8 cellular contexts compared by ENCODE assay signal in genomic region chr21:36989199-36989698, GRCh38. TPM values are rescaled to one million over a fixed set of nuclear protein-coding genes. Genes with fewer than 3 reads are reported as not detected.
DNase-seq lines count a peak whose midpoint lies in the region; ATAC-seq, FAIRE-seq and TF ChIP-seq lines count a peak whose summit lies in the region.
"Not testable (repeated sequence)": the region's sequence is repeated elsewhere in the genome, so short reads cannot be mapped to it uniquely, and the experiment has no call there.

No MANE protein-coding gene starts in this region.

- intact Hi-C loops in endothelial cell of umbilical vein (cut with micrococcal nuclease): loop anchor here (10.0 kb wide), 1 partner anchor 386 kb away; no protein-coding TSS in a partner anchor

- dilution Hi-C loops in endothelial cell of umbilical vein (cut with MboI; ENCODE audit: extremely low pct_ligation_motif_present, low sequenced_read_pairs); keratinocyte (cut with MboI; ENCODE audit: extremely low pct_ligation_motif_present, low sequenced_read_pairs): not testable (repeated sequence)

- H3K36me3 ChIP-seq in BLaER1 treated with 17β-estradiol and CSF1 and Interleukin-3, amounts not matched to agents 10 nM and 100 nM; HUES64 (ENCODE audit: insufficient read depth, low read length); endothelial cell of umbilical vein (ENCODE audit: control insufficient read depth in 2 of 2, extremely low read depth in 1 of 2, insufficient read depth in 2 of 2, low read length in 2 of 2); keratinocyte (ENCODE audit: control insufficient read depth in 2 of 2, extremely low read depth in 1 of 2, insufficient read depth in 2 of 2, low read length in 2 of 2); neuron (ENCODE audit: insufficient read depth, low read length): not testable (repeated sequence)

- not testable (repeated sequence) for H3K27me3 ChIP-seq in BLaER1 treated with 17β-estradiol and CSF1 and Interleukin-3, amounts not matched to agents 10 nM and 100 nM; HUES64 (ENCODE audit: insufficient read depth, low read length); endothelial cell of umbilical vein (ENCODE audit: control insufficient read depth in 2 of 2, insufficient read depth in 2 of 2, low read length in 2 of 2); keratinocyte (ENCODE audit: control insufficient read depth, extremely low read depth, insufficient read depth, low read length); neuron (ENCODE audit: insufficient read depth, low read length)

- not testable (repeated sequence) for H3K36me3 Mint-ChIP-seq in T-cell

- H3K27ac ChIP-seq in BLaER1 treated with 17β-estradiol and CSF1 and Interleukin-3, amounts not matched to agents 10 nM and 100 nM: peak overlapping the region; percentile 72 to 87 (median 79)
- peak overlapping the region; percentile 92 for H3K27ac ChIP-seq in HUES64 (ENCODE audit: low read depth, low read length)
- H3K27ac ChIP-seq in angular gyrus (ENCODE audit: low read depth, low read length): peak overlapping the region; percentile 88
- H3K27ac ChIP-seq in endothelial cell of umbilical vein (ENCODE audit: insufficient read depth, low read depth, low read length): peak overlapping the region; percentile 36
- H3K27ac ChIP-seq in keratinocyte (ENCODE audit: control insufficient read depth, insufficient read depth, low read length): peak overlapping the region; percentile 55
- peak overlapping the region; percentile 83 for H3K27ac ChIP-seq in substantia nigra (ENCODE audit: low read depth, low read length, poor library complexity, severe bottlenecking)

- H3K9me3 ChIP-seq in BLaER1 treated with 17β-estradiol and CSF1 and Interleukin-3, amounts not matched to agents 10 nM and 100 nM (replicated peaks in 1 of 11); HUES64 (ENCODE audit: insufficient read depth, low read depth, low read length); endothelial cell of umbilical vein (replicated peaks; ENCODE audit: control insufficient read depth, insufficient read depth, low read length); keratinocyte (ENCODE audit: control insufficient read depth, low read depth, low read length); neuron (ENCODE audit: low read length): not testable (repeated sequence)

- peaks cover 0 to 14% (median 8%) of the 10 kb centered on the region in 10 experiments; a peak in 15 of 20 replicates for H3K4me1 ChIP-seq in BLaER1 treated with 17β-estradiol and CSF1 and Interleukin-3, amounts not matched to agents 10 nM and 100 nM
- peaks cover 12% of the 10 kb centered on the region for H3K4me1 ChIP-seq in HUES64 (ENCODE audit: insufficient read depth, low read length)
- H3K4me1 ChIP-seq in endothelial cell of umbilical vein (ENCODE audit: control insufficient read depth, extremely low read depth, insufficient read depth, low read length); keratinocyte (ENCODE audit: control insufficient read depth, extremely low read depth, insufficient read depth, low read length); neuron (ENCODE audit: insufficient read depth, low read length): not testable (repeated sequence)

- 61% methylated on average over 22 of the region's 22 CpGs for WGBS in HUES64

- peak; percentile 26 for FAIRE-seq in endothelial cell of umbilical vein (lab: Jason Lieb, UNC)
- FAIRE-seq in keratinocyte (lab: Jason Lieb, UNC): not testable (repeated sequence)

- peak in 3 of 34 experiments; percentile 19 to 26 (median 24) for DNase-seq in T-cell
- DNase-seq in endothelial cell of umbilical vein (ENCODE audit: low read depth, low spot score); keratinocyte (ENCODE audit: low read depth, low spot score); substantia nigra (lab: John Stamatoyannopoulos, UW): not testable (repeated sequence)

- H3K27ac Mint-ChIP-seq in T-cell: peak overlapping the region; percentile 59 to 69

- not testable (repeated sequence) for H3K9me1 ChIP-seq in endothelial cell of umbilical vein (replicated peaks; ENCODE audit: control insufficient read depth, extremely low read depth, insufficient read depth, low read length); keratinocyte (ENCODE audit: control insufficient read depth, extremely low read depth, insufficient read depth, low read length)

- TF ChIP-seq POLR2A in endothelial cell of umbilical vein (IDR thresholded peaks at IDR 0.05; ENCODE audit: low read depth, low read length): not testable (repeated sequence)

- H3K79me2 ChIP-seq in endothelial cell of umbilical vein (ENCODE audit: control insufficient read depth, insufficient read depth, low read length); keratinocyte (ENCODE audit: control insufficient read depth, insufficient read depth, low read length): not testable (repeated sequence)

- H3K27me3 Mint-ChIP-seq in T-cell: not testable (repeated sequence)

- H3K4me3 Mint-ChIP-seq in T-cell: peak overlapping the region; percentile 68 to 91 (median 82)

- peaks cover 24 to 38% (median 27%) of the 10 kb centered on the region in 3 donors for H3K4me1 Mint-ChIP-seq in T-cell

- H3K4me2 ChIP-seq in BLaER1 treated with 17β-estradiol and CSF1 and Interleukin-3, amounts not matched to agents 10 nM and 100 nM: peak overlapping the region; percentile 42 to 92 (median 71)
- peak overlapping the region; percentile 51 for H3K4me2 ChIP-seq in endothelial cell of umbilical vein (ENCODE audit: insufficient read depth, low read length)
- H3K4me2 ChIP-seq in keratinocyte (ENCODE audit: control insufficient read depth, extremely low read depth, insufficient read depth, low read depth, low read length): peak overlapping the region; percentile 74

- not testable (repeated sequence) for TF ChIP-seq CTCF in endothelial cell of umbilical vein (IDR thresholded peaks at IDR 0.05; ENCODE audit: extremely low read depth in 1 of 2, insufficient read depth in 1 of 2, low read depth in 1 of 2, low read length in 2 of 2); keratinocyte (optimal IDR thresholded peaks at IDR 0.05 in 1 of 3, IDR thresholded peaks at IDR 0.05 in 1 of 3, conservative IDR thresholded peaks at IDR 0.05 in 1 of 3; ENCODE audit: extremely low read depth in 1 of 3, insufficient read depth in 2 of 3, low read length in 3 of 3)

- peak overlapping the region; percentile 50 to 71 (median 60) for H3K4me3 ChIP-seq in BLaER1 treated with 17β-estradiol and CSF1 and Interleukin-3, amounts not matched to agents 10 nM and 100 nM
- H3K4me3 ChIP-seq in HUES64 (ENCODE audit: low read length) (peak overlapping the region; percentile 56), endothelial cell of umbilical vein (replicated peaks in 1 of 3; ENCODE audit: insufficient read depth in 1 of 3, low read depth in 1 of 3, low read length in 3 of 3) (peak overlapping the region in 2 of 3 experiments; percentile 24 to 56), keratinocyte (ENCODE audit: control insufficient read depth in 2 of 3, extremely low read depth in 1 of 3, insufficient read depth in 2 of 3, low read depth in 1 of 3, low read length in 3 of 3) (peak overlapping the region; percentile 35 to 64 (median 62)), neuron (ENCODE audit: low read length) (peak overlapping the region; percentile 52)

- BruUV-seq in endothelial cell of umbilical vein (replicated peaks; lab: Mats Ljungman, UMichigan): not testable (repeated sequence)

- CTCF ChIA-PET in T-cell (lab: Charles Lee): interaction anchor here in 1 of 2 donors (0.6 to 1.8 kb wide), 8 partner anchors 13 to 570 kb away, joined by 3 to 5 read pairs (median 4); partner anchors contain the start of gene HLCS
- CTCF ChIA-PET in endothelial cell of umbilical vein (lab: Charles Lee): interaction anchor here (0.5 to 5.9 kb wide), 17 partner anchors 10 to 521 kb away, joined by 3 to 109 read pairs (median 4); partner anchors contain the start of genes HLCS and RIPPLY3

- ATAC-seq in T-cell (replicated peaks in 1 of 4): not testable (repeated sequence)

- peak overlapping the region; percentile 88 for H2AFZ ChIP-seq in endothelial cell of umbilical vein (ENCODE audit: low read depth, low read length)
- H2AFZ ChIP-seq in keratinocyte (ENCODE audit: control insufficient read depth, low read length): peak overlapping the region; percentile 82
- peak overlapping the region; percentile 40 for H2AFZ ChIP-seq in neuron (ENCODE audit: low read depth, low read length)

- H3K9me3 Mint-ChIP-seq in T-cell: not testable (repeated sequence)

- H4K20me1 ChIP-seq in BLaER1 treated with 17β-estradiol and CSF1 and Interleukin-3, amounts not matched to agents 10 nM and 100 nM; endothelial cell of umbilical vein (replicated peaks; ENCODE audit: control insufficient read depth, extremely low read depth, insufficient read depth, low read length); keratinocyte (ENCODE audit: control insufficient read depth, extremely low read depth, insufficient read depth, low read length): not testable (repeated sequence)

- H3K9ac ChIP-seq in BLaER1 treated with 17β-estradiol and CSF1 and Interleukin-3, amounts not matched to agents 10 nM and 100 nM: peak overlapping the region; percentile 68 to 85 (median 81)
- H3K9ac ChIP-seq in HUES64 (ENCODE audit: low read depth, low read length) (peak overlapping the region; percentile 80), endothelial cell of umbilical vein (replicated peaks; ENCODE audit: extremely low read depth, insufficient read depth, low read length) (peak overlapping the region; percentile 45), keratinocyte (ENCODE audit: control insufficient read depth, extremely low read depth, insufficient read depth, low read length) (peak overlapping the region; percentile 71)

- POLR2A ChIA-PET in T-cell (lab: Charles Lee) (interaction anchor here in 1 of 2 donors (1.1 kb wide), 1 partner anchor 22 kb away, joined by 4 read pairs; the partner anchor contains the start of gene HLCS), endothelial cell of umbilical vein (lab: Charles Lee) (interaction anchor here (0.6 kb wide), 1 partner anchor 23 kb away, joined by 4 read pairs; no protein-coding TSS in a partner anchor)

RNA-seq across cellular contexts. Expression of gene RIPPLY3, which starts 17.3 kb away (rescaled TPM):
- polyA plus RNA-seq in HUES64 (2013, experiment 1 of 2): 1.3 TPM
- 2.3 TPM for polyA plus RNA-seq in HUES64 (2013, experiment 2 of 2)
- total RNA-seq in T-cell (not detected), endothelial cell of umbilical vein (not detected in 2 replicates)
- polyA plus RNA-seq in endothelial cell of umbilical vein (0.03 TPM in 1 of 2 replicates, not detected in the other), keratinocyte (0.05 to 0.07 TPM in 2 of 3 replicates, not detected in the other)
- not detected in 2 replicates for polyA plus RNA-seq in endothelial cell of umbilical vein (2011; cell fraction: cytosol; rRNA removed)
- polyA plus RNA-seq in endothelial cell of umbilical vein (2011; cell fraction: nucleus; rRNA removed): not detected in 2 replicates
- polyA plus RNA-seq in endothelial cell of umbilical vein (2012): not detected in 2 replicates
- polyA minus RNA-seq in endothelial cell of umbilical vein (not detected in 2 replicates), keratinocyte (not detected in 3 replicates)
- polyA minus RNA-seq in endothelial cell of umbilical vein (2011; cell fraction: cytosol; rRNA and poly(A)+ RNA removed): not detected
- not detected in 2 replicates for polyA minus RNA-seq in endothelial cell of umbilical vein (2011; cell fraction: nucleus; rRNA and poly(A)+ RNA removed)
- polyA plus RNA-seq in keratinocyte (2011; ENCODE audit: low read depth): not detected
- not detected in 2 replicates for polyA plus RNA-seq in keratinocyte (2011; cell fraction: cytosol; rRNA removed)
- not detected in 2 replicates for polyA plus RNA-seq in keratinocyte (2011; cell fraction: nucleus; rRNA removed)
- 0.05 TPM in 1 of 2 replicates, not detected in the other for polyA plus RNA-seq in keratinocyte (2012; ENCODE audit: low replicate concordance)
- polyA minus RNA-seq in keratinocyte (2011; cell fraction: cytosol; rRNA and poly(A)+ RNA removed): not detected
- polyA minus RNA-seq in keratinocyte (2011; cell fraction: nucleus; rRNA and poly(A)+ RNA removed): not detected in 2 replicates

RNA-seq across cellular contexts. Expression of gene HLCS, which starts 22.8 kb away (rescaled TPM):
- 9.8 TPM for polyA plus RNA-seq in HUES64 (2013, experiment 1 of 2)
- 9.5 TPM for polyA plus RNA-seq in HUES64 (2013, experiment 2 of 2)
- total RNA-seq in T-cell (10 to 100 TPM; 13.0 to 15.6 (median 13.8) TPM), endothelial cell of umbilical vein (13.9 and 17.2 TPM in 2 replicates)
- polyA plus RNA-seq in endothelial cell of umbilical vein (4.4 and 6.7 TPM in 2 replicates), keratinocyte (9.2 to 12.9 TPM (median 11.5 TPM) in 3 replicates)
- polyA plus RNA-seq in endothelial cell of umbilical vein (2011; cell fraction: cytosol; rRNA removed): 5.6 and 5.7 TPM in 2 replicates
- polyA plus RNA-seq in endothelial cell of umbilical vein (2011; cell fraction: nucleus; rRNA removed): 12.2 and 14.4 TPM in 2 replicates
- polyA plus RNA-seq in endothelial cell of umbilical vein (2012): 8.3 and 9.0 TPM in 2 replicates
- polyA minus RNA-seq in endothelial cell of umbilical vein (14.4 and 20.2 TPM in 2 replicates), keratinocyte (8.9 to 30.1 TPM (median 18.7 TPM) in 3 replicates)
- polyA minus RNA-seq in endothelial cell of umbilical vein (2011; cell fraction: cytosol; rRNA and poly(A)+ RNA removed): 21.3 TPM
- polyA minus RNA-seq in endothelial cell of umbilical vein (2011; cell fraction: nucleus; rRNA and poly(A)+ RNA removed): 16.3 and 22.6 TPM in 2 replicates
- polyA plus RNA-seq in keratinocyte (2011; ENCODE audit: low read depth): 4.3 TPM
- polyA plus RNA-seq in keratinocyte (2011; cell fraction: cytosol; rRNA removed): 7.7 and 10.9 TPM in 2 replicates
- polyA plus RNA-seq in keratinocyte (2011; cell fraction: nucleus; rRNA removed): 16.3 and 19.4 TPM in 2 replicates
- 2.6 and 10.9 TPM in 2 replicates for polyA plus RNA-seq in keratinocyte (2012; ENCODE audit: low replicate concordance)
- polyA minus RNA-seq in keratinocyte (2011; cell fraction: cytosol; rRNA and poly(A)+ RNA removed): 6.3 TPM
- polyA minus RNA-seq in keratinocyte (2011; cell fraction: nucleus; rRNA and poly(A)+ RNA removed): 20.0 and 32.8 TPM in 2 replicates

Comparison
In these comparisons a context has a peak if more than half of its experiments do, and no peak if none do; other contexts are left out.
1. H3K27ac ChIP-seq: peak in every context shown above with its lines; median percentile 92 in HUES64; 88 in angular gyrus; 83 in substantia nigra; 79 in BLaER1 treated with 17β-estradiol and CSF1 and Interleukin-3, amounts not matched to agents 10 nM and 100 nM; 55 in keratinocyte; 36 in endothelial cell of umbilical vein.